ENCODE assay signal across 24 cellular contexts in the genomic region with DNA sequence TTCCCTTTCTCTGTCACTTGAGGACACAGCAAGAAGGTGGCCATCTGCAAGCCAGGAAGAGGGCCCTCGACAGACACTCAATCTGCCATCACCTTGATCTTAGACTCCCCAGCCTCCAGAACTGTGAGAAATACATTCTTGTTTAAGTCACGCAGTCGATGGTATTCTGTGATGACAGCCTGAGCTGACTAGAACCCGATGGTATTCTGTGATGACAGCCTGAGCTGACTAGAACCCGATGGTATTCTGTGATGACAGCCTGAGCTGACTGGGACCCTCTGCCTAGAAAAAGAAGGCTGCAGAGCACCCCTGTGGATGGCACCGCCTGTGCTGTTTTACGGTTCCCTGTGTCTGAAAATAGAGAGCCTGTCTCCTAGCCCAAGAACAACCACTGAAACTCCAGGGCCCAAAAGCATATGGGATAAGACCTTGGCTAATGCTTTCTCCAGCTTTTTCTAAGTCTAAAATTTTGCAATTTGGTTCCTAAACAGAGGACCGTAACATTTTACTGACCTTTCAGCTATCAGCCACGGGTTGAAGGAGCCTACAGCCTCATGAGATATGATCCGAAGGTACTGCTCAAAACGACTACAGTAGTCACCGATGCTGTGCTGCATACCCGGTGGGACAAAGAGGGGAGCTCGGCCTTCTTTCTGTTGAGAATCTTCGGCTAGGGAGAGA. TPM values are rescaled to one million over a fixed set of nuclear protein-coding genes. Genes with fewer than 3 reads are reported as not detected.
A peak's percentile ranks its signal among the peaks of the same experiment; 100 is the strongest.
DNase-seq lines count a peak whose midpoint lies in the region; ATAC-seq, FAIRE-seq and TF ChIP-seq lines count a peak whose summit lies in the region.
"Had no signal": no experiment of that assay in that cellular context is flagged by ENCODE, and none has a peak within 500 bp of the region (broad histone marks: within the 10 kb centered on the region; RNA-seq: fewer than 3 reads in every experiment).

No MANE protein-coding gene starts in this region.

- H3K9me3 ChIP-seq in A549: peaks cover 11% of the 10 kb centered on the region
- no peaks in the 10 kb centered on the region for H3K9me3 ChIP-seq in fibroblast of lung (ENCODE audit: control insufficient read depth, insufficient read depth, low read depth, low read length)
- H3K9me3 ChIP-seq in tibial nerve: peaks cover 0 to 10% (median 0%) of the 10 kb centered on the region in 4 donors
- H3K9me3 ChIP-seq in Peyer's patch: no peaks in the 10 kb centered on the region

- 96% methylated on average over 15 of the region's 15 CpGs for WGBS in A549 (ENCODE audit: missing lambda C conversion rate)
- WGBS in tibial nerve, 2 donors: 93 to 94% methylated on average over 15 of the region's 15 CpGs

- H3K4me2 ChIP-seq in A549 (no peak overlapping the region), fibroblast of lung (ENCODE audit: extremely low read depth, insufficient read depth, low read length) (no peak overlapping the region)

- no peak overlapping the region for H2AFZ ChIP-seq in fibroblast of lung (ENCODE audit: low read length)

- H3K27me3 ChIP-seq in fibroblast of lung (ENCODE audit: control insufficient read depth, insufficient read depth, low read length) (no peaks in the 10 kb centered on the region), tibial nerve (no peaks in the 10 kb centered on the region), Peyer's patch (no peaks in the 10 kb centered on the region)

- TF ChIP-seq CTCF in A549 (IDR thresholded peaks at IDR 0.05) (no peak), RWPE1 (conservative IDR thresholded peaks at IDR 0.05; ENCODE audit: low read depth) (no peak), fibroblast of lung (conservative IDR thresholded peaks at IDR 0.05 in 1 of 2, IDR thresholded peaks at IDR 0.05 in 1 of 2; ENCODE audit: low read depth in 1 of 2, low read length in 2 of 2) (no peak), tibial nerve (IDR thresholded peaks at IDR 0.05) (no peak), Peyer's patch (IDR thresholded peaks at IDR 0.05) (no peak)

- TF ChIP-seq EP300 in A549 (IDR thresholded peaks at IDR 0.05): no peak
- no peak for TF ChIP-seq EP300 in tibial nerve (IDR thresholded peaks at IDR 0.05)

- peak; percentile 13 for FAIRE-seq in A549 (lab: Jason Lieb, UNC)
- FAIRE-seq: K562 had no signal

- H3K27ac ChIP-seq in A549: peak overlapping the region; percentile 90 to 98; a peak in 4 of 6 replicates
- peak overlapping the region; percentile 18; the same call in 1 of the 2 replicates for H3K27ac ChIP-seq in RWPE1
- peak overlapping the region; percentile 46 for H3K27ac ChIP-seq in fibroblast of lung (ENCODE audit: insufficient read depth, low read length)
- no peak overlapping the region for H3K27ac ChIP-seq in tibial nerve
- H3K27ac ChIP-seq in Peyer's patch: no peak overlapping the region
- H3K27ac ChIP-seq: C4-2B, HL-60 had no signal

- no peak for ATAC-seq in A549
- ATAC-seq in SK-N-SH treated with all-trans-retinoic acid at 6 μM for 48 hours: no peak
- ATAC-seq in HG03108 (IDR thresholded peaks at IDR 0.05; ENCODE audit: unreplicated experiment): no peak
- ATAC-seq: CD8-positive, alpha-beta T cell; K562; PC-3 had no signal

- DNase-seq in A549 (ENCODE audit: low read depth in 1 of 2, low spot score in 1 of 2) (no peak), EL (peak; percentile 45), RWPE1 (ENCODE audit: low spot score) (no peak), fibroblast of lung (ENCODE audit: low read depth in 2 of 2) (no peak), tibial nerve (ENCODE audit: low spot score in 2 of 2) (no peak), Peyer's patch (no peak)
- DNase-seq: CD8-positive, alpha-beta T cell; DMS 273 treated with DMSO at 0.1 percent for 48 hours; DMS79; H7; Kasumi-1; NCI-H1105; NCI-H146; NCI-H1930; NCI-H2107; NCI-H524 treated with DMSO at 0.1 percent for 48 hours; NCI-H774; PC-3; Right ventricle myocardium superior had no signal

- H3K9ac ChIP-seq in fibroblast of lung (ENCODE audit: insufficient read depth, low read length): no peak overlapping the region

- no peaks in the 10 kb centered on the region for H3K79me2 ChIP-seq in fibroblast of lung (ENCODE audit: control insufficient read depth, insufficient read depth, low read length)

- H3K36me3 ChIP-seq in fibroblast of lung (ENCODE audit: control insufficient read depth, insufficient read depth, low read length): peaks cover 4% of the 10 kb centered on the region
- H3K36me3 ChIP-seq in tibial nerve: peaks cover 6 to 100% (median 14%) of the 10 kb centered on the region in 3 donors
- peaks cover 0 to 86% (median 3%) of the 10 kb centered on the region in 3 donors for H3K36me3 ChIP-seq in Peyer's patch

- H3K4me1 ChIP-seq in A549: peaks cover 29% of the 10 kb centered on the region
- peaks cover 10% of the 10 kb centered on the region for H3K4me1 ChIP-seq in fibroblast of lung (ENCODE audit: control insufficient read depth, extremely low read depth, insufficient read depth, low read length)
- H3K4me1 ChIP-seq in tibial nerve: no peaks in the 10 kb centered on the region
- no peaks in the 10 kb centered on the region for H3K4me1 ChIP-seq in Peyer's patch

- CTCF ChIA-PET in A549 (lab: Yijun Ruan, JAX): interaction anchor here (0.8 to 8.6 kb wide), 7 partner anchors 11 to 154 kb away, joined by 3 to 68 read pairs (median 4); partner anchors contain the start of gene AIPL1
- CTCF ChIA-PET in RWPE1 (lab: Yijun Ruan, JAX): interaction anchor here (1.3 kb wide), 1 partner anchor 116 kb away, joined by 4 read pairs; no protein-coding TSS in a partner anchor

- POLR2A ChIA-PET in A549 (lab: Yijun Ruan, JAX): no interaction called here
- POLR2A ChIA-PET in RWPE1 (lab: Yijun Ruan, JAX; ENCODE audit: low non-redundant PET): no interaction called here

- TF ChIP-seq POLR2A in A549 (IDR thresholded peaks at IDR 0.05; ENCODE audit: low read length) (no peak), tibial nerve (IDR thresholded peaks at IDR 0.05) (no peak), Peyer's patch (IDR thresholded peaks at IDR 0.05) (no peak)

- no peak overlapping the region for H3K4me3 ChIP-seq in A549
- no peak overlapping the region for H3K4me3 ChIP-seq in fibroblast of lung (replicated peaks in 1 of 4; ENCODE audit: control extremely low read depth in 1 of 4, insufficient read depth in 1 of 4, low read depth in 3 of 4, low read length in 4 of 4)
- H3K4me3 ChIP-seq in tibial nerve: no peak overlapping the region
- H3K4me3 ChIP-seq in Peyer's patch: no peak overlapping the region
- H3K4me3 ChIP-seq: K562 had no signal

- TF ChIP-seq RAD21 in A549 (conservative IDR thresholded peaks at IDR 0.05 in 1 of 2, IDR thresholded peaks at IDR 0.05 in 1 of 2): no peak

- no peaks in the 10 kb centered on the region for H4K20me1 ChIP-seq in fibroblast of lung (ENCODE audit: control insufficient read depth, extremely low read depth, insufficient read depth, low read length)

TF ChIP-seq in A549, 52 proteins besides CTCF, POLR2A, EP300 and RAD21:
- no peak for TF ChIP-seq RNF2 (IDR thresholded peaks at IDR 0.05; ENCODE audit: borderline replicate concordance, low read depth)
- TF ChIP-seq HOXB13 (CRISPR knock-in tag; IDR thresholded peaks at IDR 0.05; ENCODE audit: low read depth): no peak
- 0 out of 4 replicates have a peak, but pooled peaks of 1 of the 2 experiments have one; percentile 3 for TF ChIP-seq CEBPB (IDR thresholded peaks at IDR 0.05)
- no peak for TF ChIP-seq JUN (IDR thresholded peaks at IDR 0.05)

TF ChIP-seq in SK-N-SH treated with all-trans-retinoic acid at 6 μM for 48 hours, 23 proteins besides CTCF, POLR2A, EP300 and RAD21 (continues in another document):
- no peak for TF ChIP-seq ZFP3 (CRISPR knock-in tag; IDR thresholded peaks at IDR 0.05)
- TF ChIP-seq ZNF70 (CRISPR knock-in tag; IDR thresholded peaks at IDR 0.05): no peak

RNA-seq across cellular contexts. Expression of gene PITPNM3, which starts 33.1 kb away (rescaled TPM):
- polyA plus RNA-seq in A549 (2011; rRNA removed): 0.80 and 0.93 TPM in 2 replicates
- 0.67 and 1.1 TPM in 2 replicates for polyA plus RNA-seq in A549 (2012; cell fraction: cytosol; rRNA removed)
- 3.8 and 4.0 TPM in 2 replicates for polyA plus RNA-seq in A549 (2012; cell fraction: nucleus; rRNA removed)
- polyA plus RNA-seq in A549 (2017; fragmentation: RNase III; extraction: RNeasy Plus Mini Kit Qiagen cat#74134 plus additional on column Dnase treatment): 1.8 to 2.3 TPM (median 2.2 TPM) in 3 replicates
- 1.0 and 1.4 TPM in 2 replicates for polyA minus RNA-seq in A549 (2011; rRNA and poly(A)+ RNA removed)
- total RNA-seq in fibroblast of lung: 0.77 and 0.99 TPM in 2 replicates
- 0.38 and 1.1 TPM in 2 replicates for polyA plus RNA-seq in fibroblast of lung
- 0.37 and 1.4 TPM in 2 replicates for polyA plus RNA-seq in fibroblast of lung (2012)
- 2.5 and 3.4 TPM in 2 replicates for polyA minus RNA-seq in fibroblast of lung (ENCODE audit: low replicate concordance)
- 1 to 10 TPM in 3 of 4 donors, under 1 TPM in 1; 0.90 to 5.2 (median 2.3) TPM for total RNA-seq in tibial nerve
- total RNA-seq in Peyer's patch: 1 to 10 TPM; 2.1 to 5.4 (median 4.0) TPM

RNA-seq across cellular contexts. Expression of gene KIAA0753, which starts 51.1 kb away (rescaled TPM):
- polyA plus RNA-seq in A549 (2011; rRNA removed) (15.2 and 21.5 TPM in 2 replicates), A549 (2017; fragmentation: RNase III; extraction: RNeasy Plus Mini Kit Qiagen cat#74134 plus additional on column Dnase treatment) (13.6 to 16.1 TPM (median 14.1 TPM) in 3 replicates), fibroblast of lung (4.6 and 5.8 TPM in 2 replicates)
- 4.4 and 5.1 TPM in 2 replicates for polyA plus RNA-seq in A549 (2012; cell fraction: cytosol; rRNA removed)
- 5.5 and 11.7 TPM in 2 replicates for polyA plus RNA-seq in A549 (2012; cell fraction: nucleus; rRNA removed)
- 20.8 and 21.1 TPM in 2 replicates for polyA minus RNA-seq in A549 (2011; rRNA and poly(A)+ RNA removed)
- total RNA-seq in fibroblast of lung (12.1 and 12.9 TPM in 2 replicates), tibial nerve (10 to 100 TPM; 14.1 to 24.0 (median 16.9) TPM), Peyer's patch (10 to 100 TPM; 14.7 to 36.3 (median 23.3) TPM)
- polyA plus RNA-seq in fibroblast of lung (2012): 7.2 and 7.3 TPM in 2 replicates
- polyA minus RNA-seq in fibroblast of lung (ENCODE audit: low replicate concordance): 3.9 and 14.3 TPM in 2 replicates

RNA-seq across cellular contexts. Expression of gene TXNDC17, which starts 51.5 kb away (rescaled TPM):
- polyA plus RNA-seq in A549 (2011; rRNA removed): 517 and 572 TPM in 2 replicates
- polyA plus RNA-seq in A549 (2012; cell fraction: cytosol; rRNA removed): 876 and 1,178 TPM in 2 replicates
- 419 and 424 TPM in 2 replicates for polyA plus RNA-seq in A549 (2012; cell fraction: nucleus; rRNA removed)
- polyA plus RNA-seq in A549 (2017; fragmentation: RNase III; extraction: RNeasy Plus Mini Kit Qiagen cat#74134 plus additional on column Dnase treatment): 621 to 751 TPM (median 643 TPM) in 3 replicates
- 43.1 and 59.7 TPM in 2 replicates for polyA minus RNA-seq in A549 (2011; rRNA and poly(A)+ RNA removed)
- total RNA-seq in fibroblast of lung: 75.2 and 87.5 TPM in 2 replicates
- polyA plus RNA-seq in fibroblast of lung: 243 and 257 TPM in 2 replicates
- 220 and 241 TPM in 2 replicates for polyA plus RNA-seq in fibroblast of lung (2012)
- 6.5 and 16.7 TPM in 2 replicates for polyA minus RNA-seq in fibroblast of lung (ENCODE audit: low replicate concordance)
- 100 to 1,000 TPM in 1 of 4 donors, 10 to 100 TPM in 3; 31.8 to 124 (median 85.6) TPM for total RNA-seq in tibial nerve
- total RNA-seq in Peyer's patch: 100 to 1,000 TPM in 3 of 4 donors, 10 to 100 TPM in 1; 73.9 to 192 (median 149) TPM

Comparison
In these comparisons a context has a peak if more than half of its experiments do, and no peak if none do; other contexts are left out.
1. H3K27ac ChIP-seq: peak in A549 (2 of 2), RWPE1 (single experiment) and fibroblast of lung (single experiment); none in tibial nerve (0 of 4) and Peyer's patch (0 of 4).